10 cellular contexts compared by ENCODE assay signal in the genomic region with DNA sequence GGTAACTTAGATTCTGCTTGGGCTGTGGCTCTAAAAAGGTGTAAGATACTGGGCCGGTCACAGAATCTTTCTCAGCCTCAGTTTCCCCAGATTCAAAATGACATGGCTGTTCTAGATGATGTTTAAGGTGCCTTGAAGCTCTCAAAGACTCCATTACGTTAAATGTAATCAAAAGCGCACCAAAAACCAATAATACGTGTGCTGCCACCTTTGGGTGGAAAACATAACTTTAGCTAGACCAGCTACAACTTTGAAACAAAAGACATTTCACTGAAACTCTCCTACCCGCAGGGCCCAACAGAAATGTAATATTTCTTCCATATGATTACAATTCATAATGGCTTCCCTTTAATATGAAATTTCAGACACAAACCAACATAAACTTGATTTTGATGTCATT. TPM values are rescaled to one million over a fixed set of nuclear protein-coding genes. Genes with fewer than 3 reads are reported as not detected.
A peak's percentile ranks its signal among the peaks of the same experiment; 100 is the strongest.
DNase-seq lines count a peak whose midpoint lies in the region; ATAC-seq and TF ChIP-seq lines count a peak whose summit lies in the region.
"Had no signal": no experiment of that assay in that cellular context is flagged by ENCODE, and none has a peak within 500 bp of the region (broad histone marks: within the 10 kb centered on the region; RNA-seq: fewer than 3 reads in every experiment).

No MANE protein-coding gene starts in this region.

- no peak overlapping the region for H3K4me2 ChIP-seq in OCI-LY7 (ENCODE audit: low read length)

- DNase-seq in NOMO-1 treated with DMSO at 0.1 percent for 48 hours (lab: John Stamatoyannopoulos, UW; ENCODE audit: unreplicated experiment) (peak; percentile 27), NOMO-1 treated with dmso at 0.1 percent for 144 hours (lab: John Stamatoyannopoulos, UW; ENCODE audit: unreplicated experiment) (no peak), OCI-LY7 (ENCODE audit: low spot score) (peak; percentile 46), fibroblast of the conjunctiva (ENCODE audit: low read depth) (peak; percentile 14), thyroid gland (peak; percentile 18), medulla oblongata (ENCODE audit: extremely low spot score) (no peak)
- DNase-seq: effector memory CD4-positive, alpha-beta T cell; NCI-H774 had no signal

- H3K36me3 ChIP-seq in OCI-LY7 (ENCODE audit: insufficient read depth, low read length): no peaks in the 10 kb centered on the region
- H3K36me3 ChIP-seq in thyroid gland: no peaks in the 10 kb centered on the region

- no peak for ATAC-seq in GM18909 (IDR thresholded peaks at IDR 0.05; ENCODE audit: poor library complexity, unreplicated experiment)
- no peak for ATAC-seq in HG03521 (IDR thresholded peaks at IDR 0.05; ENCODE audit: unreplicated experiment)

- no peak overlapping the region for H3K4me3 ChIP-seq in OCI-LY7 (ENCODE audit: low read depth, low read length, poor library complexity, severe bottlenecking)
- no peak overlapping the region for H3K4me3 ChIP-seq in thyroid gland (replicated peaks in 1 of 3)

- no peaks in the 10 kb centered on the region for H3K27me3 ChIP-seq in thyroid gland

- H3K4me1 ChIP-seq in OCI-LY7 (ENCODE audit: insufficient read depth, low read length, poor library complexity, severe bottlenecking): no peaks in the 10 kb centered on the region
- H3K4me1 ChIP-seq in thyroid gland: peaks cover 0 to under 1% of the 10 kb centered on the region in 2 donors

- no peak overlapping the region for H3K27ac ChIP-seq in OCI-LY7 (ENCODE audit: low read depth, low read length, poor library complexity, severe bottlenecking)
- no peak overlapping the region for H3K27ac ChIP-seq in thyroid gland

- 38 to 42% methylated on average over 5 of the region's 5 CpGs for WGBS in thyroid gland, 2 donors

- H4K20me1 ChIP-seq in OCI-LY7 (ENCODE audit: insufficient read depth, low read length): no peaks in the 10 kb centered on the region

- TF ChIP-seq CTCF in OCI-LY7 (conservative IDR thresholded peaks at IDR 0.05; ENCODE audit: low read length) (peak; percentile 79), thyroid gland (IDR thresholded peaks at IDR 0.05) (peak in 5 of 6 experiments; percentile 14 to 70 (median 51))

- no TSS peak for BruUV-seq in OCI-LY7 (replicated peaks; lab: Mats Ljungman, UMichigan)

- H3K9me3 ChIP-seq in OCI-LY7 (ENCODE audit: low read length): no peaks in the 10 kb centered on the region
- H3K9me3 ChIP-seq in thyroid gland: no peaks in the 10 kb centered on the region

- POLR2A ChIA-PET in OCI-LY7 (lab: Charles Lee): no interaction called here

- CTCF ChIA-PET in OCI-LY7 (lab: Charles Lee; ENCODE audit: unreplicated experiment): interaction anchor here (0.9 kb wide), 1 partner anchor 254 kb away, joined by 3 read pairs; no protein-coding TSS in a partner anchor

- H3K9me2 ChIP-seq in OCI-LY7 (ENCODE audit: insufficient read depth, low read length): no peaks in the 10 kb centered on the region

- 0 out of 2 replicates have a peak overlapping the region, but pooled peaks have one; percentile 31 for H2AFZ ChIP-seq in OCI-LY7 (ENCODE audit: low read length)

- intact Hi-C loops in OCI-LY7 (cut with micrococcal nuclease; ENCODE audit: unreplicated experiment) (loop anchor here (10.0 kb wide), 1 partner anchor 251 kb away; no protein-coding TSS in a partner anchor), thyroid gland (cut with DNase I) (no loop called here)

- no peaks in the 10 kb centered on the region for H3K79me2 ChIP-seq in OCI-LY7 (ENCODE audit: insufficient read depth, low read depth, low read length)

- no peak for TF ChIP-seq POLR2A in thyroid gland (IDR thresholded peaks at IDR 0.05)

RNA-seq across cellular contexts. Expression of gene PCSK5, which starts 35.0 kb away (rescaled TPM):
- total RNA-seq in OCI-LY7 (2014; rRNA removed; shearing (Covaris generic)): not detected in 2 replicates
- total RNA-seq in OCI-LY7 (2022) (0.76 and 1.1 TPM in 2 replicates), thyroid gland (10 to 100 TPM in 3 of 4 donors, 1 to 10 TPM in 1; 9.6 to 41.8 (median 15.1) TPM)

Comparison
In these comparisons a context has a peak if more than half of its experiments do, and no peak if none do; other contexts are left out.
1. DNase-seq: peak in NOMO-1 treated with DMSO at 0.1 percent for 48 hours (single experiment), OCI-LY7 (single experiment), fibroblast of the conjunctiva (single experiment) and thyroid gland (2 of 2); none in NOMO-1 treated with dmso at 0.1 percent for 144 hours (single experiment) and medulla oblongata (single experiment).
2. RNA of gene PCSK5, which starts 35.0 kb away (total RNA-seq): 9.6 to 41.8 TPM in thyroid gland; 0.76 to 1.1 TPM in OCI-LY7; every median in the first group is over 4 times any median in the second.